Comparison of ENCODE assay signal across 34 cellular contexts in the genomic region with DNA sequence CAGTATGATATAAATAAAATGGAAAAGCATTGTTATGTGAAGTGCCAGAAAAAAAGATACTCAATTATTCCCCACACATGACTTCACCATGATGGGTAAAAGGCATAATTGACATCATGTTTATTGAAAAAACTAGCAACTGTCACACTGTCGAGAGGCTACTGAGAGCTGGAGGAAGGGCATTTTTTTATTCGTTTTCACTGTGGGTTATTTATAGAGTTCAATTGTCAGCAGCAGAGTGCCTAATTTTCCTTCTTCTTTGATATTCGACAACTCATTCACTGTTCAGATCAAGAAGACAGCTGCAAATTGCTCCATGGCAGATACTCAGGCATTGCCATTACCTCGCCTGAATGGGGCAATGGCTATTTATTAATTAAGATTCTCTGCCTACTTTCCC.
DNase-seq lines count a peak whose midpoint lies in the region; ATAC-seq, FAIRE-seq and TF ChIP-seq lines count a peak whose summit lies in the region.
"Had no signal": no experiment of that assay in that cellular context is flagged by ENCODE, and none has a peak within 500 bp of the region (broad histone marks: within the 10 kb centered on the region; RNA-seq: fewer than 3 reads in every experiment).

No MANE protein-coding gene starts in this region.

- H3K27ac Mint-ChIP-seq in naive thymus-derived CD8-positive, alpha-beta T cell = no peak overlapping the region
- H3K27ac Mint-ChIP-seq: activated CD4-positive, alpha-beta T cell treated with anti-CD3 and anti-CD28 coated beads for 36 hours; activated CD8-positive, alpha-beta T cell treated with anti-CD3 and anti-CD28 coated beads, Interleukin-2, amount 10 ng/mL, durations not matched to agents 7 days and 5 days; activated naive CD4-positive, alpha-beta T cell treated with anti-CD3 and anti-CD28 coated beads, Interleukin-2, amount 10 ng/mL, durations not matched to agents 7 days and 5 days; CD4-positive, alpha-beta memory T cell; dendritic cell treated with granulocyte-macrophage colony-stimulating factor and Interleukin-4, amounts not matched to agents 40 ng/mL and 50 ng/mL, for 4 days; endodermal cell; HFFc6 had no signal

- H3K4me1 Mint-ChIP-seq in naive thymus-derived CD8-positive, alpha-beta T cell = no peaks in the 10 kb centered on the region
- H3K4me1 Mint-ChIP-seq: activated CD4-positive, alpha-beta T cell treated with anti-CD3 and anti-CD28 coated beads for 36 hours; activated naive CD4-positive, alpha-beta T cell treated with anti-CD3 and anti-CD28 coated beads, Interleukin-2, amount 10 ng/mL, durations not matched to agents 7 days and 5 days; CD4-positive, alpha-beta memory T cell; central memory CD8-positive, alpha-beta T cell had no signal

- H3K36me3 Mint-ChIP-seq in naive thymus-derived CD8-positive, alpha-beta T cell = no peaks in the 10 kb centered on the region
- H3K36me3 Mint-ChIP-seq: activated naive CD4-positive, alpha-beta T cell treated with anti-CD3 and anti-CD28 coated beads, Interleukin-2, amount 10 ng/mL, durations not matched to agents 7 days and 5 days; CD4-positive, alpha-beta memory T cell had no signal

- H4K20me1 ChIP-seq in Karpas-422 (ENCODE audit: insufficient read depth, low read depth, low read length) (no peaks in the 10 kb centered on the region), neural cell (ENCODE audit: insufficient read depth) (no peaks in the 10 kb centered on the region)

- TF ChIP-seq CTCF in neural cell (IDR thresholded peaks at IDR 0.05; ENCODE audit: poor library complexity, severe bottlenecking) = no peak

- H3K4me2 ChIP-seq in Karpas-422 (ENCODE audit: low read depth, low read length, poor library complexity, severe bottlenecking) = no peak overlapping the region
- H3K4me2 ChIP-seq in neural cell (ENCODE audit: low read length) = no peak overlapping the region

- H3K9me3 Mint-ChIP-seq in naive thymus-derived CD8-positive, alpha-beta T cell = peaks cover 0 to 9% (median 0%) of the 10 kb centered on the region in 9 donors
- H3K9me3 Mint-ChIP-seq: activated naive CD4-positive, alpha-beta T cell treated with anti-CD3 and anti-CD28 coated beads, Interleukin-2, amount 10 ng/mL, durations not matched to agents 7 days and 5 days; central memory CD8-positive, alpha-beta T cell; dendritic cell treated with granulocyte-macrophage colony-stimulating factor and Interleukin-4, amounts not matched to agents 40 ng/mL and 50 ng/mL, for 4 days; endodermal cell; HFFc6 had no signal

- POLR2A ChIA-PET in naive thymus-derived CD8-positive, alpha-beta T cell (lab: Charles Lee) = no interaction called here

- no peak for ATAC-seq in naive thymus-derived CD8-positive, alpha-beta T cell
- ATAC-seq: activated CD4-positive, alpha-beta T cell treated with anti-CD3 and anti-CD28 coated beads for 36 hours; activated CD8-positive, alpha-beta T cell treated with anti-CD3 and anti-CD28 coated beads, Interleukin-2, amount 10 ng/mL, durations not matched to agents 7 days and 5 days; left lung; psoas muscle had no signal

- H3K4me3 ChIP-seq in Karpas-422 (ENCODE audit: low read length) (no peak overlapping the region), neural cell (ENCODE audit: low read length) (peak overlapping the region; percentile 50)
- H3K4me3 ChIP-seq: adrenal gland, GM23248, left lung, MG63, psoas muscle, sigmoid colon, thyroid gland, vagina had no signal

- FAIRE-seq in GM12892 (lab: Jason Lieb, UNC) = no peak
- FAIRE-seq: D721Med, RCC 7860 had no signal

- H3K9ac ChIP-seq in Karpas-422 (ENCODE audit: low read length) = no peak overlapping the region
- peak overlapping the region; percentile 63 for H3K9ac ChIP-seq in neural cell (ENCODE audit: low read length)
- H3K9ac ChIP-seq: GM23248 had no signal

- no peaks in the 10 kb centered on the region for H3K27me3 ChIP-seq in Karpas-422 (ENCODE audit: low read length)
- H3K27me3 ChIP-seq in neural cell (ENCODE audit: insufficient read depth, low read depth, low read length) = no peaks in the 10 kb centered on the region
- H3K27me3 ChIP-seq: adrenal gland, left lung, MG63, sigmoid colon, thyroid gland, vagina had no signal

- H3K79me2 ChIP-seq in Karpas-422 (ENCODE audit: low read length) = no peaks in the 10 kb centered on the region
- H3K79me2 ChIP-seq in neural cell (replicated peaks; ENCODE audit: insufficient read depth, low read length) = no peaks in the 10 kb centered on the region

- no peak overlapping the region for H3K27ac ChIP-seq in Karpas-422 (ENCODE audit: low read length)
- peak overlapping the region; percentile 92 for H3K27ac ChIP-seq in neural cell (ENCODE audit: low read length)
- H3K27ac ChIP-seq: adrenal gland, GM23248, HL-60, left lung, psoas muscle, sigmoid colon, thyroid gland, vagina had no signal

- peaks cover 23% of the 10 kb centered on the region for H3F3A ChIP-seq in neural cell (ENCODE audit: insufficient read depth, low read length, poor library complexity, severe bottlenecking)

- H3K36me3 ChIP-seq in Karpas-422 (ENCODE audit: insufficient read depth, low read length) (no peaks in the 10 kb centered on the region), neural cell (ENCODE audit: insufficient read depth, low read length) (no peaks in the 10 kb centered on the region)
- H3K36me3 ChIP-seq: adrenal gland, left lung, MG63, sigmoid colon, thyroid gland, vagina had no signal

- no peaks in the 10 kb centered on the region for H3K9me2 ChIP-seq in Karpas-422 (replicated peaks; ENCODE audit: insufficient read depth, low read length)
- H3K9me2 ChIP-seq in neural cell (ENCODE audit: insufficient read depth, low read length) = no peaks in the 10 kb centered on the region

- peaks cover 25% of the 10 kb centered on the region for H3K4me1 ChIP-seq in Karpas-422 (ENCODE audit: low read length)
- H3K4me1 ChIP-seq: adrenal gland, left lung, psoas muscle, thyroid gland had no signal

- peak; percentile 55 for TF ChIP-seq RAD21 in neural cell (conservative IDR thresholded peaks at IDR 0.05)

- H3K9me3 ChIP-seq in Karpas-422 (ENCODE audit: low read length) (no peaks in the 10 kb centered on the region), neural cell (ENCODE audit: low read length) (no peaks in the 10 kb centered on the region)
- H3K9me3 ChIP-seq: adrenal gland, left lung, MG63, psoas muscle, sigmoid colon, thyroid gland, vagina had no signal

- TF ChIP-seq POLR2A in GM12892 (IDR thresholded peaks at IDR 0.05; ENCODE audit: low read depth, low read length) = no peak

- TF ChIP-seq EP300 in neural cell (conservative IDR thresholded peaks at IDR 0.05; ENCODE audit: poor library complexity, severe bottlenecking) = peak; percentile 99

- H2AFZ ChIP-seq in Karpas-422 (ENCODE audit: low read length) = peak overlapping the region; percentile 0; the same call in 1 of the 2 replicates
- no peak overlapping the region for H2AFZ ChIP-seq in neural cell (ENCODE audit: low read depth, low read length)
- H2AFZ ChIP-seq: GM23248 had no signal

- DNase-seq in Karpas-422 (no peak), NCI-H1436 (lab: John Stamatoyannopoulos, UW) (peak; percentile 14), NCI-H748 treated with DMSO at 0.1 percent for 48 hours (lab: John Stamatoyannopoulos, UW) (peak; percentile 30), GM12892 (ENCODE audit: insufficient read length) (no peak), NCI-H510A (lab: John Stamatoyannopoulos, UW) (no peak), ureter (ENCODE audit: low spot score) (no peak)
- DNase-seq in naive thymus-derived CD8-positive, alpha-beta T cell = no peak
- DNase-seq: activated CD4-positive, alpha-beta T cell treated with anti-CD3 and anti-CD28 coated beads for 36 hours; activated CD8-positive, alpha-beta T cell treated with anti-CD3 and anti-CD28 coated beads, Interleukin-2, amount 10 ng/mL, durations not matched to agents 7 days and 5 days; activated naive CD4-positive, alpha-beta T cell treated with anti-CD3 and anti-CD28 coated beads, Interleukin-2, amount 10 ng/mL, durations not matched to agents 7 days and 5 days; adrenal gland; CD4-positive, alpha-beta memory T cell; endodermal cell; GM23248; HFFc6; islet precursor cell; KBM-7; left lung; mesendoderm; MG63; NCI-H526 treated with DMSO at 0.1 percent for 48 hours; nucleus accumbens; psoas muscle; SHP77 treated with DMSO at 0.1 percent for 48 hours; sigmoid colon; stimulated activated CD4-positive, alpha-beta T cell treated with anti-CD3 and anti-CD28 coated beads, Interleukin-4, amount 100 ng/mL, for 24 hours; thyroid gland had no signal

- no peaks in the 10 kb centered on the region for H3K27me3 Mint-ChIP-seq in naive thymus-derived CD8-positive, alpha-beta T cell
- H3K27me3 Mint-ChIP-seq: CD4-positive, alpha-beta memory T cell; central memory CD8-positive, alpha-beta T cell; dendritic cell treated with granulocyte-macrophage colony-stimulating factor and Interleukin-4, amounts not matched to agents 40 ng/mL and 50 ng/mL, for 4 days had no signal

- H3K4me3 Mint-ChIP-seq in naive thymus-derived CD8-positive, alpha-beta T cell = no peak overlapping the region
- H3K4me3 Mint-ChIP-seq: activated CD4-positive, alpha-beta T cell treated with anti-CD3 and anti-CD28 coated beads for 36 hours; activated CD8-positive, alpha-beta T cell treated with anti-CD3 and anti-CD28 coated beads, Interleukin-2, amount 10 ng/mL, durations not matched to agents 7 days and 5 days; activated naive CD4-positive, alpha-beta T cell treated with anti-CD3 and anti-CD28 coated beads, Interleukin-2, amount 10 ng/mL, durations not matched to agents 7 days and 5 days; CD4-positive, alpha-beta memory T cell; central memory CD8-positive, alpha-beta T cell; dendritic cell treated with granulocyte-macrophage colony-stimulating factor and Interleukin-4, amounts not matched to agents 40 ng/mL and 50 ng/mL, for 4 days; endodermal cell; HFFc6 had no signal

TF ChIP-seq in neural cell, 6 proteins besides CTCF, POLR2A, EP300 and RAD21 (continues in another document):
- TF ChIP-seq TAF1 (IDR thresholded peaks at IDR 0.05; ENCODE audit: low read depth) (no peak), MXI1 (conservative IDR thresholded peaks at IDR 0.05; ENCODE audit: poor library complexity, severe bottlenecking) (no peak), POLR2AphosphoS5 (IDR thresholded peaks at IDR 0.05) (peak; percentile 95), SMC3 (conservative IDR thresholded peaks at IDR 0.05; ENCODE audit: poor library complexity) (peak; percentile 53)

Comparison
In these comparisons a context has a peak if more than half of its experiments do, and no peak if none do; other contexts are left out.
1. DNase-seq: peak in NCI-H1436 (single experiment) and NCI-H748 treated with DMSO at 0.1 percent for 48 hours (single experiment); none in Karpas-422 (single experiment), GM12892 (single experiment), NCI-H510A (single experiment), naive thymus-derived CD8-positive, alpha-beta T cell (0 of 10) and ureter (single experiment).